ENCODE assay signal across 26 cellular contexts in the genomic region with DNA sequence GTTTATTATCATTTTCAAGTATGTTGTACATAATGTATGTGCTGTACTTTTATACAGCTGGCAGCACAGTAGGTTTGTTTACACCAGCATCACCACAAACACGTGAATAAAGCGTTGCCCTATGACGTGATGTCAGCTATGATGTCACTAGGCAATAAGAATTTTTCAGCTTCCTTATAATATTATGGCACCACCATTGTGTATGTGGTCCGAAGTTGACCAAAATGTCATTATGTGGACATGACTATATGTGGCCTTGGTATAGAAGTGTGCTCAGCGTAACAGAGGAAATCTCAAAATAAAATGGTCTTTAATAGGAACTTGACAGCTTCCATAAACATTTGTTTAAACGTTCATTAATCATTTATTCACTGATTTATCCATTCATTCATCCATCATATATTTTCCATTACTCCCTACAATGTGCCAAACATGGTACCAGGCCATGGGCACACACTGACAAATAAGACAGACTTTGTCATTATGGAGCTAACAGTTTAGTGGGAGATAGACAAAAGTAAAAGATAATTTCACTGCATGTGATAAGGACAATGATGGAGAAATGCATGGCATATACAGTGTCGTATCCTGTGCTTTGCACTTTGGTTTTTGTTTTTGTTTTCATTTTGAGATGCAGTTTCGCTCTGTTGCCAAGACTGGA. TPM values are rescaled to one million over a fixed set of nuclear protein-coding genes. Genes with fewer than 3 reads are reported as not detected.
"Had no signal": no experiment of that assay in that cellular context is flagged by ENCODE, and none has a peak within 500 bp of the region (broad histone marks: within the 10 kb centered on the region; RNA-seq: fewer than 3 reads in every experiment).

No MANE protein-coding gene starts in this region.

- DNase-seq: heart right ventricle; islet precursor cell; left ventricle myocardium inferior; mesendoderm; naive thymus-derived CD4-positive, alpha-beta T cell; ovary; retina; right cardiac atrium; stimulated activated CD4-positive, alpha-beta T cell treated with anti-CD3 and anti-CD28 coated beads, Interleukin-1b, Interleukin-23, amount 100 ng/mL, for 48 hours; stimulated activated CD4-positive, alpha-beta T cell treated with anti-CD3 and anti-CD28 coated beads, Interleukin-2, amount 100 ng/mL, for 48 hours; stimulated activated CD4-positive, alpha-beta T cell treated with anti-CD3 and anti-CD28 coated beads, Interleukin-4, amount 100 ng/mL, for 4 hours; stimulated activated CD8-positive, alpha-beta memory T cell treated with anti-CD3 and anti-CD28 coated beads, Interleukin-4, amount 100 ng/mL, for 48 hours; stimulated activated naive CD4-positive, alpha-beta T cell treated with Interleukin-2 at 50 U/mL for 16 hours; stimulated activated naive CD8-positive, alpha-beta T cell treated with anti-CD3 and anti-CD28 coated beads, Interleukin-15, amount 100 ng/mL, for 72 hours; testis; thyroid gland; trophoblast cell; upper lobe of right lung had no signal

- ATAC-seq: heart right ventricle; naive thymus-derived CD4-positive, alpha-beta T cell; natural killer cell treated with Interleukin-12 subunit alpha and Interleukin-12 subunit beta and Interleukin-15 and Interleukin-18, amount 100 ng/mL, for 72 hours; right cardiac atrium; stimulated activated memory B cell treated with anti-CD40 and anti-IgM and Interleukin-4, amounts not matched to agents 10 μg/mL and 1 μg/mL and 100 μg/mL, for 72 hours; stimulated activated naive CD8-positive, alpha-beta T cell treated with anti-CD3 and anti-CD28 coated beads, Interleukin-15, amount 100 ng/mL, for 72 hours; upper lobe of right lung had no signal

- H2AFZ ChIP-seq: hepatocyte had no signal

- H3K4me3 ChIP-seq: heart right ventricle, hepatocyte, left ventricle myocardium inferior, lung, ovary, smooth muscle cell, testis, thyroid gland, upper lobe of right lung had no signal

- H3K27ac ChIP-seq: heart right ventricle, hepatocyte, left ventricle myocardium inferior, ovary, testis, thyroid gland, upper lobe of right lung had no signal

- H3K4me2 ChIP-seq: hepatocyte, smooth muscle cell had no signal

- H3K9me3 ChIP-seq: heart right ventricle, left ventricle myocardium inferior, ovary, testis, thyroid gland, upper lobe of right lung had no signal

- FAIRE-seq: urothelium cell line had no signal

- H3K4me1 ChIP-seq: left ventricle myocardium inferior, testis, upper lobe of right lung had no signal

- H3K27me3 ChIP-seq: hepatocyte, ovary, testis, thyroid gland, upper lobe of right lung had no signal

- H3K79me2 ChIP-seq: hepatocyte had no signal

- H3K36me3 ChIP-seq: heart right ventricle, left ventricle myocardium inferior, ovary, thyroid gland, upper lobe of right lung had no signal

RNA-seq across cellular contexts. Expression of a gene that starts 18.9 kb away (rescaled TPM):
- total RNA-seq: myocyte; naive thymus-derived CD4-positive, alpha-beta T cell; natural killer cell treated with Interleukin-12 subunit alpha and Interleukin-12 subunit beta and Interleukin-15 and Interleukin-18, amount 100 ng/mL, for 72 hours; pulmonary artery endothelial cell had no signal
- polyA plus RNA-seq: naive thymus-derived CD4-positive, alpha-beta T cell had no signal
